23 cellular contexts compared by ENCODE assay signal in the genomic region with DNA sequence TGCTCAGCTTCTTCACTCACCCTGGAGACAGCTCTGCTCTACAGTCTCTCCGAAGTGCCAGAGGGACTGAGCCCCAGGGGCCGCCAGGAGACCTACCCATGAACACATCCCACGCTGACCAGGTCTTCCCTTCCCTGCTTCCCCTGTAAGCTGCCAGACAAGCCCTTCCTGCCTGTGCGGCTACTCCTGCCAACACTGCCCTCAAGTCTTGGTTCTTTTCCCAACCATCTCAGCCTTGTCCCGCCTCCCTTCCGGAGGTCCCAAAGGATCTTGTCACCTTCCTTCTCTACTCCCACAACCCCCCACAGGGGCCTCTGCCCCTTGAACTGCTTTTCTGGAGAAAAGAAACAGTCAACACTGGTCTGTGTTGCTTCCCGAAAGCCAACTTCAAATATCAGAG. TPM values are rescaled to one million over a fixed set of nuclear protein-coding genes. Genes with fewer than 3 reads are reported as not detected.
A peak's percentile ranks its signal among the peaks of the same experiment; 100 is the strongest.
DNase-seq lines count a peak whose midpoint lies in the region; ATAC-seq, FAIRE-seq and TF ChIP-seq lines count a peak whose summit lies in the region.
"Had no signal": no experiment of that assay in that cellular context is flagged by ENCODE, and none has a peak within 500 bp of the region (broad histone marks: within the 10 kb centered on the region; RNA-seq: fewer than 3 reads in every experiment).

No MANE protein-coding gene starts in this region.

- H3K9me3 ChIP-seq in left ventricle myocardium inferior (replicated peaks) = no peaks in the 10 kb centered on the region
- no peaks in the 10 kb centered on the region for H3K9me3 ChIP-seq in uterus
- H3K9me3 ChIP-seq: MG63, transverse colon had no signal

- H3K27me3 Mint-ChIP-seq in dendritic cell treated with granulocyte-macrophage colony-stimulating factor and Interleukin-4, amounts not matched to agents 40 ng/mL and 50 ng/mL, for 4 days = peaks cover 21% of the 10 kb centered on the region
- peaks cover 2% of the 10 kb centered on the region for H3K27me3 Mint-ChIP-seq in nephron progenitor cell (ENCODE audit: low read depth, poor library complexity)
- H3K27me3 Mint-ChIP-seq in activated naive CD8-positive, alpha-beta T cell treated with anti-CD3 and anti-CD28 coated beads, Interleukin-2, amount 50 U/mL, for 24 hours = peaks cover 4% of the 10 kb centered on the region
- H3K27me3 Mint-ChIP-seq: activated naive CD8-positive, alpha-beta T cell had no signal

- H3K9me3 Mint-ChIP-seq in dendritic cell treated with granulocyte-macrophage colony-stimulating factor and Interleukin-4, amounts not matched to agents 40 ng/mL and 50 ng/mL, for 4 days = no peaks in the 10 kb centered on the region
- H3K9me3 Mint-ChIP-seq in nephron progenitor cell = no peaks in the 10 kb centered on the region
- no peaks in the 10 kb centered on the region for H3K9me3 Mint-ChIP-seq in activated naive CD8-positive, alpha-beta T cell treated with anti-CD3 and anti-CD28 coated beads, Interleukin-2, amount 50 U/mL, for 24 hours
- H3K9me3 Mint-ChIP-seq: central memory CD8-positive, alpha-beta T cell had no signal

- H3K4me1 Mint-ChIP-seq in dendritic cell treated with granulocyte-macrophage colony-stimulating factor and Interleukin-4, amounts not matched to agents 40 ng/mL and 50 ng/mL, for 4 days (ENCODE audit: low read depth) = peaks cover 40% of the 10 kb centered on the region
- peaks cover 87% of the 10 kb centered on the region for H3K4me1 Mint-ChIP-seq in nephron progenitor cell
- peaks cover 6% of the 10 kb centered on the region for H3K4me1 Mint-ChIP-seq in activated naive CD8-positive, alpha-beta T cell treated with anti-CD3 and anti-CD28 coated beads, Interleukin-2, amount 50 U/mL, for 24 hours

- no peak overlapping the region for H3K4me3 ChIP-seq in left ventricle myocardium inferior
- no peak overlapping the region for H3K4me3 ChIP-seq in uterus
- H3K4me3 ChIP-seq: GM12878, MG63, SK-N-MC, transverse colon had no signal

- no peaks in the 10 kb centered on the region for H3K27me3 ChIP-seq in left ventricle myocardium inferior (ENCODE audit: low read depth)
- H3K27me3 ChIP-seq in uterus = no peaks in the 10 kb centered on the region
- H3K27me3 ChIP-seq: MG63, transverse colon had no signal

- ATAC-seq in activated naive CD8-positive, alpha-beta T cell treated with anti-CD3 and anti-CD28 coated beads, Interleukin-2, amount 50 U/mL, for 24 hours = no peak
- ATAC-seq: activated CD8-positive, alpha-beta T cell treated with anti-CD3 and anti-CD28 coated beads, Interleukin-2, amount 10 ng/mL, durations not matched to agents 7 days and 5 days; GM12878; HCT116 had no signal

- H3K36me3 Mint-ChIP-seq in dendritic cell treated with granulocyte-macrophage colony-stimulating factor and Interleukin-4, amounts not matched to agents 40 ng/mL and 50 ng/mL, for 4 days (ENCODE audit: low read depth) = no peaks in the 10 kb centered on the region
- no peaks in the 10 kb centered on the region for H3K36me3 Mint-ChIP-seq in nephron progenitor cell (ENCODE audit: low read depth)
- H3K36me3 Mint-ChIP-seq in activated naive CD8-positive, alpha-beta T cell treated with anti-CD3 and anti-CD28 coated beads, Interleukin-2, amount 50 U/mL, for 24 hours (ENCODE audit: low read depth) = no peaks in the 10 kb centered on the region
- H3K36me3 Mint-ChIP-seq: activated naive CD8-positive, alpha-beta T cell had no signal

- DNase-seq in left ventricle myocardium inferior = no peak
- no peak for DNase-seq in nephron progenitor cell
- no peak for DNase-seq in uterus
- no peak for DNase-seq in activated naive CD8-positive, alpha-beta T cell treated with anti-CD3 and anti-CD28 coated beads, Interleukin-2, amount 50 U/mL, for 24 hours
- no peak for DNase-seq in GM12891 (ENCODE audit: insufficient read length, low spot score)
- DNase-seq in SW 1271 (lab: John Stamatoyannopoulos, UW) = no peak
- DNase-seq: activated CD8-positive, alpha-beta T cell treated with anti-CD3 and anti-CD28 coated beads, Interleukin-2, amount 10 ng/mL, durations not matched to agents 7 days and 5 days; aorta; KG1; MG63; NCI-H2081; NCI-H446; occipital lobe; retina; RPMI8226; T-helper 2 cell; transverse colon had no signal

- H3K4me1 ChIP-seq in left ventricle myocardium inferior (peaks cover 84% of the 10 kb centered on the region), uterus (no peaks in the 10 kb centered on the region)
- H3K4me1 ChIP-seq: transverse colon had no signal

- TF ChIP-seq CTCF in left ventricle myocardium inferior (IDR thresholded peaks at IDR 0.05; ENCODE audit: borderline replicate concordance) (no peak), nephron progenitor cell (IDR thresholded peaks at IDR 0.05) (no peak), uterus (IDR thresholded peaks at IDR 0.05) (no peak)

- TF ChIP-seq POLR2A in uterus (IDR thresholded peaks at IDR 0.05) = no peak
- TF ChIP-seq POLR2A in GM12891 (IDR thresholded peaks at IDR 0.05; ENCODE audit: low read depth, low read length) = no peak

- peak overlapping the region; percentile 27 for H3K27ac Mint-ChIP-seq in dendritic cell treated with granulocyte-macrophage colony-stimulating factor and Interleukin-4, amounts not matched to agents 40 ng/mL and 50 ng/mL, for 4 days
- peak overlapping the region; percentile 74 for H3K27ac Mint-ChIP-seq in nephron progenitor cell
- no peak overlapping the region for H3K27ac Mint-ChIP-seq in activated naive CD8-positive, alpha-beta T cell treated with anti-CD3 and anti-CD28 coated beads, Interleukin-2, amount 50 U/mL, for 24 hours
- H3K27ac Mint-ChIP-seq: activated CD8-positive, alpha-beta T cell treated with anti-CD3 and anti-CD28 coated beads, Interleukin-2, amount 10 ng/mL, durations not matched to agents 7 days and 5 days; activated naive CD8-positive, alpha-beta T cell had no signal

- H3K27ac ChIP-seq in left ventricle myocardium inferior (replicated peaks) (peak overlapping the region; percentile 73), uterus (peak overlapping the region; percentile 30 to 67)
- H3K27ac ChIP-seq: SK-N-MC, transverse colon had no signal

- no peak overlapping the region for H3K4me3 Mint-ChIP-seq in dendritic cell treated with granulocyte-macrophage colony-stimulating factor and Interleukin-4, amounts not matched to agents 40 ng/mL and 50 ng/mL, for 4 days
- H3K4me3 Mint-ChIP-seq in nephron progenitor cell = no peak overlapping the region
- H3K4me3 Mint-ChIP-seq in activated naive CD8-positive, alpha-beta T cell treated with anti-CD3 and anti-CD28 coated beads, Interleukin-2, amount 50 U/mL, for 24 hours = no peak overlapping the region
- H3K4me3 Mint-ChIP-seq: activated CD8-positive, alpha-beta T cell treated with anti-CD3 and anti-CD28 coated beads, Interleukin-2, amount 10 ng/mL, durations not matched to agents 7 days and 5 days; activated naive CD8-positive, alpha-beta T cell; central memory CD8-positive, alpha-beta T cell had no signal

- H3K36me3 ChIP-seq in left ventricle myocardium inferior (no peaks in the 10 kb centered on the region), uterus (no peaks in the 10 kb centered on the region)
- H3K36me3 ChIP-seq: MG63, transverse colon had no signal

- intact Hi-C loops in dendritic cell treated with granulocyte-macrophage colony-stimulating factor and Interleukin-4, amounts not matched to agents 40 ng/mL and 50 ng/mL, for 4 days (cut with micrococcal nuclease) = no loop called here
- intact Hi-C loops in left ventricle myocardium inferior (cut with micrococcal nuclease) = no loop called here
- intact Hi-C loops in uterus (cut with DNase I; ENCODE audit: low total_unique reads) = no loop called here

- no peak for FAIRE-seq in GM12891 (lab: Jason Lieb, UNC)
- FAIRE-seq: GM12878 had no signal

TF ChIP-seq in GM12891, 5 proteins besides CTCF, POLR2A, EP300 and RAD21:
- TF ChIP-seq SPI1 (IDR thresholded peaks at IDR 0.05; ENCODE audit: low read depth, low read length) (no peak), POU2F2 (IDR thresholded peaks at IDR 0.05; ENCODE audit: low read depth, low read length) (no peak), PAX5 (IDR thresholded peaks at IDR 0.05; ENCODE audit: insufficient read depth, low read length, severe bottlenecking) (no peak), POLR2AphosphoS5 (IDR thresholded peaks at IDR 0.05; ENCODE audit: low read depth, low read length) (no peak)

RNA-seq across cellular contexts. Expression of gene CPNE5, which starts 15.0 kb away (rescaled TPM):
- total RNA-seq in left ventricle myocardium inferior (26.5 TPM), uterus (10 to 100 TPM in 3 of 4 donors, 1 to 10 TPM in 1; 9.5 to 33.8 (median 12.2) TPM)
- polyA plus RNA-seq in GM12891 (2012; ENCODE audit: low read depth, missing spikeins) = 12.4 TPM

RNA-seq across cellular contexts. Expression of gene PPIL1, which starts 50.3 kb away (rescaled TPM):
- total RNA-seq in left ventricle myocardium inferior (69.1 TPM), uterus (10 to 100 TPM; 22.8 to 36.0 (median 27.5) TPM)
- 37.2 TPM for polyA plus RNA-seq in GM12891 (2012; ENCODE audit: low read depth, missing spikeins)
